Comparison of ENCODE assay signal across 8 cellular contexts in genomic region chr18:741931-742512, GRCh38. TPM values are rescaled to one million over a fixed set of nuclear protein-coding genes. Genes with fewer than 3 reads are reported as not detected.
A peak's percentile ranks its signal among the peaks of the same experiment; 100 is the strongest.
DNase-seq lines count a peak whose midpoint lies in the region; ATAC-seq and TF ChIP-seq lines count a peak whose summit lies in the region.

No MANE protein-coding gene starts in this region.

- H3K9me3 Mint-ChIP-seq in Calu3 (ENCODE audit: low read depth, unreplicated experiment): no peaks in the 10 kb centered on the region
- H3K9me3 Mint-ChIP-seq in central memory CD8-positive, alpha-beta T cell: no peaks in the 10 kb centered on the region
- no peaks in the 10 kb centered on the region for H3K9me3 Mint-ChIP-seq in activated CD4-positive, alpha-beta memory T cell treated with anti-CD3 and anti-CD28 coated beads, Interleukin-2, amount 10 ng/mL, durations not matched to agents 7 days and 5 days

- H3K4me1 Mint-ChIP-seq in Calu3 (ENCODE audit: low read depth, unreplicated experiment): no peaks in the 10 kb centered on the region
- no peaks in the 10 kb centered on the region for H3K4me1 Mint-ChIP-seq in central memory CD8-positive, alpha-beta T cell
- peaks cover 6% of the 10 kb centered on the region for H3K4me1 Mint-ChIP-seq in activated CD4-positive, alpha-beta memory T cell treated with anti-CD3 and anti-CD28 coated beads, Interleukin-2, amount 10 ng/mL, durations not matched to agents 7 days and 5 days

- POLR2A ChIA-PET in activated CD4-positive, alpha-beta memory T cell treated with anti-CD3 and anti-CD28 coated beads, Interleukin-2, amount 10 ng/mL, durations not matched to agents 7 days and 5 days (lab: Charles Lee): interaction anchor here (2.2 kb wide), 1 partner anchor 88 kb away, joined by 7 read pairs; no protein-coding TSS in a partner anchor

- no peak for TF ChIP-seq POLR2A in uterus (IDR thresholded peaks at IDR 0.05)

- H3K27me3 Mint-ChIP-seq in Calu3 (ENCODE audit: unreplicated experiment): no peaks in the 10 kb centered on the region
- no peaks in the 10 kb centered on the region for H3K27me3 Mint-ChIP-seq in central memory CD8-positive, alpha-beta T cell
- H3K27me3 Mint-ChIP-seq in activated CD4-positive, alpha-beta memory T cell treated with anti-CD3 and anti-CD28 coated beads, Interleukin-2, amount 10 ng/mL, durations not matched to agents 7 days and 5 days: no peaks in the 10 kb centered on the region

- H3K27ac ChIP-seq in left lung (no peak overlapping the region), uterus (no peak overlapping the region)

- H3K36me3 ChIP-seq in left lung (peaks cover 0 to 20% of the 10 kb centered on the region in 2 donors), uterus (no peaks in the 10 kb centered on the region)

- CTCF ChIA-PET in Calu3 (lab: Charles Lee): interaction anchor here (0.7 to 1.3 kb wide), 2 partner anchors 25 to 89 kb away, joined by 4 to 5 read pairs; no protein-coding TSS in a partner anchor
- CTCF ChIA-PET in activated CD4-positive, alpha-beta memory T cell treated with anti-CD3 and anti-CD28 coated beads, Interleukin-2, amount 10 ng/mL, durations not matched to agents 7 days and 5 days (lab: Charles Lee): interaction anchor here (0.7 to 8.5 kb wide), 5 partner anchors 13 to 98 kb away, joined by 3 to 173 read pairs (median 4); no protein-coding TSS in a partner anchor

- TF ChIP-seq CTCF in Calu3 (IDR thresholded peaks at IDR 0.05; ENCODE audit: unreplicated experiment) (peak; percentile 63), left lung (IDR thresholded peaks at IDR 0.05) (peak; percentile 69 to 73), uterus (IDR thresholded peaks at IDR 0.05) (peak; percentile 63 to 81 (median 74))

- no peak overlapping the region for H3K27ac Mint-ChIP-seq in Calu3 (ENCODE audit: unreplicated experiment)
- H3K27ac Mint-ChIP-seq in central memory CD8-positive, alpha-beta T cell (ENCODE audit: low read depth): no peak overlapping the region
- H3K27ac Mint-ChIP-seq in activated CD4-positive, alpha-beta memory T cell treated with anti-CD3 and anti-CD28 coated beads, Interleukin-2, amount 10 ng/mL, durations not matched to agents 7 days and 5 days: no peak overlapping the region

- intact Hi-C loops in Calu3 (cut with micrococcal nuclease; ENCODE audit: unreplicated experiment): loop anchor here (1.0 to 2.0 kb wide), 2 partner anchors 89 to 97 kb away; no protein-coding TSS in a partner anchor
- intact Hi-C loops in left lung (cut with DNase I): loop anchor here in 1 of 2 donors (5.0 kb wide), 1 partner anchor 90 kb away; no protein-coding TSS in a partner anchor
- intact Hi-C loops in uterus (cut with DNase I; ENCODE audit: low total_unique reads): loop anchor here (5.0 kb wide), 1 partner anchor 95 kb away; no protein-coding TSS in a partner anchor

- no peaks in the 10 kb centered on the region for H3K4me1 ChIP-seq in left lung
- no peaks in the 10 kb centered on the region for H3K4me1 ChIP-seq in uterus

- H3K27me3 ChIP-seq in left lung (no peaks in the 10 kb centered on the region), uterus (no peaks in the 10 kb centered on the region)

- no peak for DNase-seq in Calu3
- peak; percentile 30 for DNase-seq in GM19240 (ENCODE audit: insufficient read length, low spot score)
- peak; percentile 15 for DNase-seq in NOMO-1 treated with dmso at 0.1 percent for 144 hours (lab: John Stamatoyannopoulos, UW; ENCODE audit: unreplicated experiment)
- no peak for DNase-seq in central memory CD8-positive, alpha-beta T cell (ENCODE audit: low spot score in 2 of 2)
- DNase-seq in left lung: no peak
- DNase-seq in uterus: no peak
- DNase-seq in activated CD4-positive, alpha-beta memory T cell treated with anti-CD3 and anti-CD28 coated beads, Interleukin-2, amount 10 ng/mL, durations not matched to agents 7 days and 5 days: no peak

- TSS peak; percentile 12 for BruUV-seq in Calu3 (replicated peaks; lab: Mats Ljungman, UMichigan)

- peaks cover 14% of the 10 kb centered on the region for H3K36me3 Mint-ChIP-seq in Calu3 (ENCODE audit: insufficient read depth, unreplicated experiment)
- H3K36me3 Mint-ChIP-seq in central memory CD8-positive, alpha-beta T cell (ENCODE audit: insufficient read depth): peaks cover 19% of the 10 kb centered on the region
- peaks cover 32% of the 10 kb centered on the region for H3K36me3 Mint-ChIP-seq in activated CD4-positive, alpha-beta memory T cell treated with anti-CD3 and anti-CD28 coated beads, Interleukin-2, amount 10 ng/mL, durations not matched to agents 7 days and 5 days (ENCODE audit: low read depth)

- peak; percentile 69 for ATAC-seq in HG03439 (IDR thresholded peaks at IDR 0.05; ENCODE audit: unreplicated experiment)
- peak; percentile 83 for ATAC-seq in central memory CD8-positive, alpha-beta T cell (replicated peaks; ENCODE audit: extremely low read depth, poor library complexity, severe bottlenecking)
- ATAC-seq in left lung: peak; percentile 92

- H3K4me3 ChIP-seq in left lung: no peak overlapping the region
- H3K4me3 ChIP-seq in uterus: no peak overlapping the region

- H3K9me3 ChIP-seq in left lung (no peaks in the 10 kb centered on the region), uterus (no peaks in the 10 kb centered on the region)

- no peak overlapping the region for H3K4me3 Mint-ChIP-seq in Calu3 (ENCODE audit: low read depth, unreplicated experiment)
- no peak overlapping the region for H3K4me3 Mint-ChIP-seq in central memory CD8-positive, alpha-beta T cell
- no peak overlapping the region for H3K4me3 Mint-ChIP-seq in activated CD4-positive, alpha-beta memory T cell treated with anti-CD3 and anti-CD28 coated beads, Interleukin-2, amount 10 ng/mL, durations not matched to agents 7 days and 5 days

RNA-seq across cellular contexts. Expression of gene ENOSF1, which starts 29.6 kb away (rescaled TPM):
- total RNA-seq in Calu3 (2022) (88.5 and 102 TPM in 2 replicates), left lung (10 to 100 TPM; 72.7 to 96.7 TPM), uterus (100 to 1,000 TPM in 1 of 4 donors, 10 to 100 TPM in 3; 12.0 to 110 (median 38.5) TPM)
- total RNA-seq in activated CD4-positive, alpha-beta memory T cell treated with anti-CD3 and anti-CD28 coated beads, Interleukin-2, amount 10 ng/mL, durations not matched to agents 7 days and 5 days: 10 to 100 TPM; 65.3 to 67.1 TPM

Comparison
In these comparisons a context has a peak if more than half of its experiments do, and no peak if none do; other contexts are left out.
1. DNase-seq: peak in GM19240 (single experiment) and NOMO-1 treated with dmso at 0.1 percent for 144 hours (single experiment); none in Calu3 (single experiment), central memory CD8-positive, alpha-beta T cell (0 of 2), left lung (0 of 2), uterus (0 of 2) and activated CD4-positive, alpha-beta memory T cell treated with anti-CD3 and anti-CD28 coated beads, Interleukin-2, amount 10 ng/mL, durations not matched to agents 7 days and 5 days (single experiment).
2. Peak in every context shown above with its lines, with median percentiles within 50 percentile points of each other: CTCF ChIP-seq and ATAC-seq.